Comparison of ENCODE assay signal across 22 cellular contexts in the genomic region with DNA sequence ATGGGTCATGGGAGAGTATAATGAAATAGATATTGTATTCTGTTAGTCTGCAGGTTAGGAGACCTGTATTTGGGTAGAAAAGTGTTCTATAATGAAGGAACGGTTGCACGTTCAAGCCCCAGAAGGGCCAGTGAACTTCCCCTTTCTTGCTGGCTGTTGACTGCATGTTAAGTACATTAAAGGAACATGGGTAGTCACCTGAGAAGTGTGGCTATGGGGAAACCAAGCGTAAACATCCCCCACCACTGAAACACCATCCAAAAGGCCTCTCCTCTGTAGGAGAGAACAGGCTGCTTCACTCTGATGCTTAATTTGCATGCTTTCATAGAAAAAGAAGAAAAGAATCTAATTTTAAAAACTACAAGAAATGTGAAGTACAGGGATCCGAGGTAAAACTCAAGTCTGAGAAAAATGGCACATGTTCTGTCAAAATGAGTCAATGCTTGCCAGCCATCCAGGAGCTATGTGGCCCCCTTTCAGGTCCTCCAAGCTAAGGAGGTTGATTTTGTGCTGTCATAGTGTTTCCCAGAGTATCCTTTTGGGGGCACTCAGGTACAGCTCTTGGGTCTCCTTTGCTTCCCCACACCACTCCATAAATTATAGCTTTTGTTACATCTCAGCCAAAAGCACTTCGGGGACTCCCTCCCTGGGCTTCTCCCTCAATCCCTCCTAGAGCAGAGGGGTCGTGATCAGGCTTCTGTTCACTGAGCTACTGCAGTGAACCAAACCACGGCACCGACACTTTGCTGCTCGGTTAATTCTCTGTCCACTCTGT.
A peak's percentile ranks its signal among the peaks of the same experiment; 100 is the strongest.
DNase-seq lines count a peak whose midpoint lies in the region; ATAC-seq, FAIRE-seq and TF ChIP-seq lines count a peak whose summit lies in the region.
"Had no signal": no experiment of that assay in that cellular context is flagged by ENCODE, and none has a peak within 500 bp of the region (broad histone marks: within the 10 kb centered on the region; RNA-seq: fewer than 3 reads in every experiment).

No MANE protein-coding gene starts in this region.

- no peaks in the 10 kb centered on the region for H3K27me3 ChIP-seq in K562 (ENCODE audit: control insufficient read depth in 2 of 2, insufficient read depth in 2 of 2, low read length in 2 of 2)
- H3K27me3 ChIP-seq: brain microvascular endothelial cell had no signal

- H3K4me1 ChIP-seq in K562 (replicated peaks in 1 of 2; ENCODE audit: control insufficient read depth in 2 of 2, insufficient read depth in 2 of 2, low read length in 2 of 2) = no peaks in the 10 kb centered on the region
- H3K4me1 ChIP-seq: A549, psoas muscle had no signal

- H3K9me1 ChIP-seq in K562 (ENCODE audit: control insufficient read depth, insufficient read depth, low read length) = no peaks in the 10 kb centered on the region

- no peak overlapping the region for H3K9ac ChIP-seq in K562 (ENCODE audit: insufficient read depth in 1 of 2, low read depth in 2 of 2, low read length in 2 of 2)

- no peak overlapping the region for H3K27ac ChIP-seq in K562 (ENCODE audit: extremely low read depth, low read depth, low read length)
- no peak overlapping the region for H3K27ac ChIP-seq in caudate nucleus (ENCODE audit: low read depth, low read length)
- H3K27ac ChIP-seq: A549, brain microvascular endothelial cell, psoas muscle had no signal

- H3K4me3 ChIP-seq in K562 (no peak overlapping the region), retinal pigment epithelial cell (ENCODE audit: low read length) (no peak overlapping the region)
- H3K4me3 ChIP-seq: A549, lung, psoas muscle had no signal

- TF ChIP-seq CTCF in K562 (IDR thresholded peaks at IDR 0.05 in 2 of 3, conservative IDR thresholded peaks at IDR 0.05 in 1 of 3; ENCODE audit: insufficient read depth in 2 of 3, low read depth in 1 of 3, low read length in 3 of 3) = peak; percentile 17 to 28 (median 22); a peak in 1 of 6 replicates
- peak; percentile 15 for TF ChIP-seq CTCF in retinal pigment epithelial cell (conservative IDR thresholded peaks at IDR 0.05; ENCODE audit: low read depth, low read length)

- DNase-seq in NCI-H1105 treated with DMSO at 0.1 percent for 48 hours (lab: John Stamatoyannopoulos, UW) = peak; percentile 16
- DNase-seq in NCI-H1105 (lab: John Stamatoyannopoulos, UW) = no peak
- DNase-seq in K562 (ENCODE audit: extremely low read depth in 1 of 4, low spot score in 3 of 4) = peak in 1 of 4 experiments; percentile 9
- no peak for DNase-seq in retinal pigment epithelial cell (ENCODE audit: low read depth)
- no peak for DNase-seq in stimulated activated CD4-positive, alpha-beta T cell treated with anti-CD3 and anti-CD28 coated beads, Interleukin-4, amount 100 ng/mL, for 1 hour
- DNase-seq in caudate nucleus (lab: John Stamatoyannopoulos, UW) = no peak
- no peak for DNase-seq in activated CD4-positive, alpha-beta T cell treated with anti-CD3 and anti-CD28 coated beads, Interleukin-2, amount 50 U/mL, for 1 hour
- DNase-seq: activated CD4-positive, alpha-beta memory T cell treated with anti-CD3 and anti-CD28 coated beads for 36 hours; activated T-cell treated with anti-CD3 and anti-CD28 coated beads, Interleukin-2, amount 50 U/mL, for 4 hours; brain microvascular endothelial cell; CD4-positive, CD25-positive, alpha-beta regulatory T cell; erythroblast; IMR-90; naive B cell; NCI-H226; PC-3; psoas muscle; stimulated activated naive CD4-positive, alpha-beta T cell; trophoblast cell had no signal

- no peak for TF ChIP-seq EP300 in K562 (IDR thresholded peaks at IDR 0.05; ENCODE audit: low read length)

- no peak overlapping the region for H3K4me2 ChIP-seq in K562 (ENCODE audit: insufficient read depth, low read length)
- H3K4me2 ChIP-seq: A549 had no signal

- 0% methylated on average over 9 of the region's 9 CpGs for WGBS in K562 (ENCODE audit: insufficient coverage, low coverage, missing lambda C conversion rate)

- intact Hi-C loops in K562 (cut with micrococcal nuclease) = no loop called here

- H3K9me3 ChIP-seq in K562 (replicated peaks; ENCODE audit: control insufficient read depth, insufficient read depth, low read depth, low read length) = no peaks in the 10 kb centered on the region

- FAIRE-seq in K562 (lab: Jason Lieb, UNC) = no peak
- FAIRE-seq: A549 had no signal

- TF ChIP-seq RAD21 in K562 (CRISPR knock-in tag; conservative IDR thresholded peaks at IDR 0.05 in 1 of 2, IDR thresholded peaks at IDR 0.05 in 1 of 2) = peak in 1 of 2 experiments; percentile 36; a peak in 2 of 4 replicates

- TF ChIP-seq POLR2A in K562 (conservative IDR thresholded peaks at IDR 0.05) = no peak

- H3K79me2 ChIP-seq in K562 (ENCODE audit: control insufficient read depth, insufficient read depth, low read length) = no peaks in the 10 kb centered on the region

- CTCF ChIA-PET in K562 (lab: Yijun Ruan, JAX; ENCODE audit: low intra/inter-chr PET ratio) = no interaction called here

- ATAC-seq in HG03103 (IDR thresholded peaks at IDR 0.05; ENCODE audit: low read depth, unreplicated experiment) (peak; percentile 86), K562 (peak; percentile 71; the same call in 2 of the 3 replicates)
- ATAC-seq: A549; activated T-cell treated with anti-CD3 and anti-CD28 coated beads, Interleukin-2, amount 50 U/mL, for 4 hours; PC-3; psoas muscle had no signal

- POLR2A ChIA-PET in K562 (lab: Yijun Ruan, JAX) = interaction anchor here (1.2 kb wide), 1 partner anchor 12 kb away, joined by 5 read pairs; no protein-coding TSS in a partner anchor

- no peaks in the 10 kb centered on the region for H3K36me3 ChIP-seq in K562 (ENCODE audit: control insufficient read depth, insufficient read depth, low read length)
- H3K36me3 ChIP-seq: brain microvascular endothelial cell had no signal

- no peak overlapping the region for H2AFZ ChIP-seq in K562 (ENCODE audit: low read depth, low read length)

- H4K20me1 ChIP-seq in K562 (replicated peaks; ENCODE audit: control insufficient read depth, insufficient read depth, low read length) = no peaks in the 10 kb centered on the region

- in situ Hi-C loops in K562 (cut with MboI) = no loop called here

- no TSS peak for BruUV-seq in K562 (replicated peaks; lab: Mats Ljungman, UMichigan)

TF ChIP-seq in K562, 482 proteins besides CTCF, POLR2A, EP300 and RAD21 (continues in another document):
- TF ChIP-seq SMAD3 (CRISPR knock-in tag; conservative IDR thresholded peaks at IDR 0.05) (no peak), ETV6 (IDR thresholded peaks at IDR 0.05; ENCODE audit: borderline replicate concordance in 1 of 2, low read depth in 2 of 2, low read length in 1 of 2) (no peak), ETV6 (CRISPR knock-in tag; IDR thresholded peaks at IDR 0.05; ENCODE audit: borderline replicate concordance) (no peak), HNRNPL (IDR thresholded peaks at IDR 0.05; ENCODE audit: low read depth, low read length) (no peak), HEY1 (CRISPR knock-in tag; IDR thresholded peaks at IDR 0.05; ENCODE audit: borderline replicate concordance) (no peak), ZNF75A (CRISPR knock-in tag; IDR thresholded peaks at IDR 0.05) (no peak), XRCC3 (IDR thresholded peaks at IDR 0.05) (no peak), BRD9 (IDR thresholded peaks at IDR 0.05; ENCODE audit: low read depth, partially characterized antibody) (no peak), PURB (CRISPR knock-in tag; IDR thresholded peaks at IDR 0.05; ENCODE audit: low read depth) (no peak), ZBTB17 (CRISPR knock-in tag; IDR thresholded peaks at IDR 0.05) (no peak), ZEB2 (IDR thresholded peaks at IDR 0.05) (no peak), BRF1 (IDR thresholded peaks at IDR 0.05; ENCODE audit: borderline replicate concordance, extremely low read depth, insufficient read length) (no peak)
- TF ChIP-seq, protein P1, sequence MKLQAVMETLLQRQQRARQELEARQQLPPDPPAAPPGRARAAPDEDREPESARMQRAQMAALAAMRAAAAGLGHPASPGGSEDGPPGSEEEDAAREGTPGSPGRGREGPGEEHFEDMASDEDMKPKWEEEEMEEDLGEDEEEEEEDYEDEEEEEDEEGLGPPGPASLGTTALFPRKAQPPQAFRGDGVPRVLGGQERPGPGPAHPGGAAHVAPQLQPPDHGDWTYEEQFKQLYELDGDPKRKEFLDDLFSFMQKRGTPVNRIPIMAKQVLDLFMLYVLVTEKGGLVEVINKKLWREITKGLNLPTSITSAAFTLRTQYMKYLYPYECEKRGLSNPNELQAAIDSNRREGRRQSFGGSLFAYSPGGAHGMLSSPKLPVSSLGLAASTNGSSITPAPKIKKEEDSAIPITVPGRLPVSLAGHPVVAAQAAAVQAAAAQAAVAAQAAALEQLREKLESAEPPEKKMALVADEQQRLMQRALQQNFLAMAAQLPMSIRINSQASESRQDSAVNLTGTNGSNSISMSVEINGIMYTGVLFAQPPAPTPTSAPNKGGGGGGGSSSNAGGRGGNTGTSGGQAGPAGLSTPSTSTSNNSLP (IDR thresholded peaks at IDR 0.05; ENCODE audit: borderline replicate concordance, low read depth, low read length) = no peak
- TF ChIP-seq, protein P2, sequence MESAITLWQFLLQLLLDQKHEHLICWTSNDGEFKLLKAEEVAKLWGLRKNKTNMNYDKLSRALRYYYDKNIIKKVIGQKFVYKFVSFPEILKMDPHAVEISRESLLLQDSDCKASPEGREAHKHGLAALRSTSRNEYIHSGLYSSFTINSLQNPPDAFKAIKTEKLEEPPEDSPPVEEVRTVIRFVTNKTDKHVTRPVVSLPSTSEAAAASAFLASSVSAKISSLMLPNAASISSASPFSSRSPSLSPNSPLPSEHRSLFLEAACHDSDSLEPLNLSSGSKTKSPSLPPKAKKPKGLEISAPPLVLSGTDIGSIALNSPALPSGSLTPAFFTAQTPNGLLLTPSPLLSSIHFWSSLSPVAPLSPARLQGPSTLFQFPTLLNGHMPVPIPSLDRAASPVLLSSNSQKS (CRISPR knock-in tag; IDR thresholded peaks at IDR 0.05) = no peak
